17 cellular contexts compared by ENCODE assay signal in the genomic region with DNA sequence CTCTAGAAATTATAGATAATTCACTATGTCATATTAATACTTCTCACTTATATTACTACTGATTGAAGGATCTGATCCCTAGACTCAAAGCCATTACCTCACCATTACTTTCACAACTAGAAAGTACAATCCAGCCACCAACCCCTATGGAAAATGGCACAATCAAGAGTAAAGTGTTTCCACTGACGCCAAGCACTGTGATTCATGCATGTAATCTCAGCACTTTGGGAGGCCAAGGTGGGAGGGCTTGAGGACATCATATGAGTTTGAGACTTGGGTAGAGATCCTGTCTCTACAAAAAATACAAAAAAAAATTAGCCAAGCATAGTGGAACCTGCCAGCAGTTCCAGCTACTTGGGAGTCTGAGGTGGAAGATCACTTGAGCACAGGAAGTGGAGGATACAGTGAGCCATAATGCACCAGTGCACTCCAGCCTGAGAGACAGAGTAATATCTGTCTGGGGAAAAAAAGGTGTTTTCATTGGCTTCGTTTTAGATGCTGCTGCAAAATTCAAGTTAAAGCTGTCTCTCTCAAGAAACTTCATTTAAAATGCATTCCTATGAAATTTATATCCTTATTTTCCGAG.
A peak's percentile ranks its signal among the peaks of the same experiment; 100 is the strongest.
DNase-seq lines count a peak whose midpoint lies in the region; FAIRE-seq and TF ChIP-seq lines count a peak whose summit lies in the region.
"Had no signal": no experiment of that assay in that cellular context is flagged by ENCODE, and none has a peak within 500 bp of the region (broad histone marks: within the 10 kb centered on the region; RNA-seq: fewer than 3 reads in every experiment).

No MANE protein-coding gene starts in this region.

- H3K4me1 ChIP-seq in astrocyte (ENCODE audit: insufficient read depth, low read length) (peaks cover 8% of the 10 kb centered on the region), trophoblast cell (ENCODE audit: control insufficient read depth in 1 of 2, insufficient read depth in 2 of 2, low read length in 2 of 2) (peaks cover 0 to 4% of the 10 kb centered on the region in 2 experiments), suprapubic skin (peaks cover 6% of the 10 kb centered on the region)

- TF ChIP-seq EP300 in suprapubic skin (IDR thresholded peaks at IDR 0.05): no peak

- no peak overlapping the region for H3K27ac Mint-ChIP-seq in activated CD4-positive, alpha-beta memory T cell treated with anti-CD3 and anti-CD28 coated beads for 36 hours
- no peak overlapping the region for H3K27ac Mint-ChIP-seq in activated CD4-positive, alpha-beta memory T cell treated with anti-CD3 and anti-CD28 coated beads, Interleukin-2, amount 10 ng/mL, durations not matched to agents 7 days and 5 days
- H3K27ac Mint-ChIP-seq in IgD-negative memory B cell (peak overlapping the region in 2 of 3 donors; percentile 4 to 39), astrocyte (ENCODE audit: unreplicated experiment) (peak overlapping the region; percentile 17)
- H3K27ac Mint-ChIP-seq: activated naive CD4-positive, alpha-beta T cell treated with anti-CD3 and anti-CD28 coated beads, Interleukin-2, amount 10 ng/mL, durations not matched to agents 7 days and 5 days; natural killer cell treated with Interleukin-12 subunit alpha and Interleukin-12 subunit beta and Interleukin-15 and Interleukin-18, amount 100 ng/mL, for 72 hours had no signal

- no peak overlapping the region for H2AK5ac ChIP-seq in trophoblast cell (ENCODE audit: low read length)

- H2BK5ac ChIP-seq in trophoblast cell (ENCODE audit: low read depth, low read length, poor library complexity): no peak overlapping the region

- no peak overlapping the region for H3K9ac ChIP-seq in astrocyte (ENCODE audit: low read length)
- H3K9ac ChIP-seq in trophoblast cell (ENCODE audit: low read length): no peak overlapping the region

- no peak overlapping the region for H4K12ac ChIP-seq in trophoblast cell (ENCODE audit: low read depth, low read length)

- H3K4me2 ChIP-seq in astrocyte (ENCODE audit: low read length) (no peak overlapping the region), trophoblast cell (ENCODE audit: low read length) (no peak overlapping the region)

- H3K4me1 Mint-ChIP-seq in activated CD4-positive, alpha-beta memory T cell treated with anti-CD3 and anti-CD28 coated beads for 36 hours (ENCODE audit: low read depth): peaks cover 41% of the 10 kb centered on the region
- H3K4me1 Mint-ChIP-seq in activated CD4-positive, alpha-beta memory T cell treated with anti-CD3 and anti-CD28 coated beads, Interleukin-2, amount 10 ng/mL, durations not matched to agents 7 days and 5 days: peaks cover 12% of the 10 kb centered on the region
- peaks cover 47 to 72% (median 58%) of the 10 kb centered on the region in 3 donors for H3K4me1 Mint-ChIP-seq in IgD-negative memory B cell
- peaks cover 31% of the 10 kb centered on the region for H3K4me1 Mint-ChIP-seq in astrocyte (ENCODE audit: low read depth, unreplicated experiment)

- no peak overlapping the region for H3K4me3 Mint-ChIP-seq in activated CD4-positive, alpha-beta memory T cell treated with anti-CD3 and anti-CD28 coated beads for 36 hours
- no peak overlapping the region for H3K4me3 Mint-ChIP-seq in activated CD4-positive, alpha-beta memory T cell treated with anti-CD3 and anti-CD28 coated beads, Interleukin-2, amount 10 ng/mL, durations not matched to agents 7 days and 5 days
- H3K4me3 Mint-ChIP-seq in IgD-negative memory B cell: peak overlapping the region in 1 of 4 donors; percentile 83
- H3K4me3 Mint-ChIP-seq in astrocyte (ENCODE audit: unreplicated experiment): no peak overlapping the region
- H3K4me3 Mint-ChIP-seq: activated naive CD4-positive, alpha-beta T cell treated with anti-CD3 and anti-CD28 coated beads, Interleukin-2, amount 10 ng/mL, durations not matched to agents 7 days and 5 days; natural killer cell treated with Interleukin-12 subunit alpha and Interleukin-12 subunit beta and Interleukin-15 and Interleukin-18, amount 100 ng/mL, for 72 hours had no signal

- no peaks in the 10 kb centered on the region for H3K9me3 ChIP-seq in astrocyte (ENCODE audit: insufficient read depth, low read depth, low read length)
- no peaks in the 10 kb centered on the region for H3K9me3 ChIP-seq in trophoblast cell (ENCODE audit: insufficient read depth, low read depth, low read length)
- H3K9me3 ChIP-seq in suprapubic skin: no peaks in the 10 kb centered on the region
- H3K9me3 ChIP-seq: MG63, thyroid gland had no signal

- DNase-seq in activated CD4-positive, alpha-beta memory T cell treated with anti-CD3 and anti-CD28 coated beads for 36 hours: peak; percentile 20
- DNase-seq in activated CD4-positive, alpha-beta memory T cell treated with anti-CD3 and anti-CD28 coated beads, Interleukin-2, amount 10 ng/mL, durations not matched to agents 7 days and 5 days: no peak
- DNase-seq in astrocyte (ENCODE audit: low read depth): peak; percentile 12
- DNase-seq in trophoblast cell: peak; percentile 83 to 92
- DNase-seq in ACHN: no peak
- DNase-seq in suprapubic skin (ENCODE audit: low spot score in 2 of 2): no peak
- DNase-seq in kidney glomerular epithelial cell (lab: John Stamatoyannopoulos, UW): no peak
- DNase-seq: activated CD8-positive, alpha-beta memory T cell treated with anti-CD3 and anti-CD28 coated beads, Interleukin-2, amount 50 U/mL, for 48 hours; activated naive CD4-positive, alpha-beta T cell treated with anti-CD3 and anti-CD28 coated beads, Interleukin-2, amount 10 ng/mL, durations not matched to agents 7 days and 5 days; DMS79 treated with DMSO at 0.1 percent for 48 hours; foreskin melanocyte; MG63; NCI-H510A treated with DMSO at 0.1 percent for 48 hours; thyroid gland had no signal

- TF ChIP-seq CTCF in astrocyte (IDR thresholded peaks at IDR 0.05; ENCODE audit: insufficient read depth, low read depth, low read length) (no peak), suprapubic skin (IDR thresholded peaks at IDR 0.05) (no peak)

- peaks cover 4% of the 10 kb centered on the region for H3K79me1 ChIP-seq in trophoblast cell (ENCODE audit: low read length)

- TF ChIP-seq POLR2A in suprapubic skin (IDR thresholded peaks at IDR 0.05): no peak

- in situ Hi-C loops in ACHN (cut with HindIII; ENCODE audit: low pct_ligation_motif_present, low pct_unique_long_range_greater_than_20kb, low sequenced_read_pairs): no loop called here

- H3K14ac ChIP-seq in trophoblast cell (ENCODE audit: low read length): no peak overlapping the region

- H3K18ac ChIP-seq in trophoblast cell (ENCODE audit: low read length): no peak overlapping the region

- no peak for FAIRE-seq in astrocyte (lab: Jason Lieb, UNC)

- 100% methylated on average over 1 of the region's 3 CpGs for WGBS in trophoblast cell (ENCODE audit: extremely low coverage, insufficient coverage, insufficient read length)
- WGBS in suprapubic skin: 88% methylated on average over 3 of the region's 3 CpGs

- CTCF ChIA-PET in activated CD4-positive, alpha-beta memory T cell treated with anti-CD3 and anti-CD28 coated beads for 36 hours (lab: Charles Lee): no interaction called here
- CTCF ChIA-PET in activated CD4-positive, alpha-beta memory T cell treated with anti-CD3 and anti-CD28 coated beads, Interleukin-2, amount 10 ng/mL, durations not matched to agents 7 days and 5 days (lab: Charles Lee): no interaction called here

- no peak overlapping the region for H3K4me3 ChIP-seq in astrocyte (ENCODE audit: insufficient read depth, low read depth, low read length)
- no peak overlapping the region for H3K4me3 ChIP-seq in trophoblast cell (ENCODE audit: low read depth, low read length)
- no peak overlapping the region for H3K4me3 ChIP-seq in suprapubic skin
- H3K4me3 ChIP-seq: lung, MG63, thyroid gland had no signal

- no peak overlapping the region for H3K4ac ChIP-seq in trophoblast cell (ENCODE audit: low read depth, low read length)

- intact Hi-C loops in activated CD4-positive, alpha-beta memory T cell treated with anti-CD3 and anti-CD28 coated beads for 36 hours (cut with micrococcal nuclease): no loop called here

- H3K79me2 ChIP-seq in astrocyte (ENCODE audit: insufficient read depth, low read length) (peaks cover 31% of the 10 kb centered on the region), trophoblast cell (ENCODE audit: control insufficient read depth, insufficient read depth, low read length, poor library complexity) (no peaks in the 10 kb centered on the region)

- H2BK12ac ChIP-seq in trophoblast cell (ENCODE audit: low read length): no peak overlapping the region

- H3K36me3 ChIP-seq in astrocyte (ENCODE audit: insufficient read depth, low read length) (no peaks in the 10 kb centered on the region), trophoblast cell (ENCODE audit: control insufficient read depth in 1 of 2, insufficient read depth in 2 of 2, low read length in 2 of 2) (no peaks in the 10 kb centered on the region), suprapubic skin (no peaks in the 10 kb centered on the region)
- H3K36me3 ChIP-seq: MG63, thyroid gland had no signal

- no peak overlapping the region for H2BK120ac ChIP-seq in trophoblast cell (ENCODE audit: insufficient read depth, low read length, poor library complexity)

- H3K27me3 ChIP-seq in astrocyte (ENCODE audit: insufficient read depth, low read length) (no peaks in the 10 kb centered on the region), trophoblast cell (ENCODE audit: insufficient read depth, low read length) (no peaks in the 10 kb centered on the region), suprapubic skin (no peaks in the 10 kb centered on the region)
- H3K27me3 ChIP-seq: MG63, thyroid gland had no signal

- peaks cover 5% of the 10 kb centered on the region for H3K36me3 Mint-ChIP-seq in activated CD4-positive, alpha-beta memory T cell treated with anti-CD3 and anti-CD28 coated beads for 36 hours
- H3K36me3 Mint-ChIP-seq in activated CD4-positive, alpha-beta memory T cell treated with anti-CD3 and anti-CD28 coated beads, Interleukin-2, amount 10 ng/mL, durations not matched to agents 7 days and 5 days (ENCODE audit: low read depth): peaks cover 9% of the 10 kb centered on the region
- H3K36me3 Mint-ChIP-seq in IgD-negative memory B cell (peaks cover 3% of the 10 kb centered on the region), astrocyte (ENCODE audit: low read depth, unreplicated experiment) (peaks cover 2% of the 10 kb centered on the region)
- H3K36me3 Mint-ChIP-seq: activated naive CD4-positive, alpha-beta T cell treated with anti-CD3 and anti-CD28 coated beads, Interleukin-2, amount 10 ng/mL, durations not matched to agents 7 days and 5 days had no signal

- no peaks in the 10 kb centered on the region for H3K9me3 Mint-ChIP-seq in activated CD4-positive, alpha-beta memory T cell treated with anti-CD3 and anti-CD28 coated beads for 36 hours
- peaks cover 2% of the 10 kb centered on the region for H3K9me3 Mint-ChIP-seq in activated CD4-positive, alpha-beta memory T cell treated with anti-CD3 and anti-CD28 coated beads, Interleukin-2, amount 10 ng/mL, durations not matched to agents 7 days and 5 days
- H3K9me3 Mint-ChIP-seq in IgD-negative memory B cell (no peaks in the 10 kb centered on the region), astrocyte (ENCODE audit: unreplicated experiment) (no peaks in the 10 kb centered on the region)
- H3K9me3 Mint-ChIP-seq: activated naive CD4-positive, alpha-beta T cell treated with anti-CD3 and anti-CD28 coated beads, Interleukin-2, amount 10 ng/mL, durations not matched to agents 7 days and 5 days; natural killer cell treated with Interleukin-12 subunit alpha and Interleukin-12 subunit beta and Interleukin-15 and Interleukin-18, amount 100 ng/mL, for 72 hours had no signal

- no peak overlapping the region for H4K8ac ChIP-seq in trophoblast cell (ENCODE audit: low read depth, low read length)

- POLR2A ChIA-PET in activated CD4-positive, alpha-beta memory T cell treated with anti-CD3 and anti-CD28 coated beads for 36 hours (lab: Charles Lee): no interaction called here
- POLR2A ChIA-PET in activated CD4-positive, alpha-beta memory T cell treated with anti-CD3 and anti-CD28 coated beads, Interleukin-2, amount 10 ng/mL, durations not matched to agents 7 days and 5 days (lab: Charles Lee): no interaction called here

- no peak overlapping the region for H3K27ac ChIP-seq in astrocyte (ENCODE audit: low read depth, low read length)
- no peak overlapping the region for H3K27ac ChIP-seq in trophoblast cell (ENCODE audit: low read depth, low read length)
- no peak overlapping the region for H3K27ac ChIP-seq in suprapubic skin
- H3K27ac ChIP-seq: thyroid gland had no signal

- no peaks in the 10 kb centered on the region for H4K20me1 ChIP-seq in astrocyte (ENCODE audit: insufficient read depth, low read length)

- no peak overlapping the region for H3K23ac ChIP-seq in trophoblast cell (ENCODE audit: low read length)

- H3K27me3 Mint-ChIP-seq in activated CD4-positive, alpha-beta memory T cell treated with anti-CD3 and anti-CD28 coated beads for 36 hours: no peaks in the 10 kb centered on the region
- H3K27me3 Mint-ChIP-seq in activated CD4-positive, alpha-beta memory T cell treated with anti-CD3 and anti-CD28 coated beads, Interleukin-2, amount 10 ng/mL, durations not matched to agents 7 days and 5 days: no peaks in the 10 kb centered on the region
- H3K27me3 Mint-ChIP-seq in IgD-negative memory B cell: no peaks in the 10 kb centered on the region
- no peaks in the 10 kb centered on the region for H3K27me3 Mint-ChIP-seq in astrocyte (ENCODE audit: low read depth, unreplicated experiment)
- H3K27me3 Mint-ChIP-seq: activated naive CD4-positive, alpha-beta T cell treated with anti-CD3 and anti-CD28 coated beads, Interleukin-2, amount 10 ng/mL, durations not matched to agents 7 days and 5 days; natural killer cell treated with Interleukin-12 subunit alpha and Interleukin-12 subunit beta and Interleukin-15 and Interleukin-18, amount 100 ng/mL, for 72 hours had no signal

- H2AFZ ChIP-seq in astrocyte (ENCODE audit: low read depth, low read length): no peak overlapping the region
- no peak overlapping the region for H2AFZ ChIP-seq in trophoblast cell (ENCODE audit: insufficient read depth, low read length, poor library complexity)

- no peak overlapping the region for H4K91ac ChIP-seq in trophoblast cell (ENCODE audit: low read depth, low read length)

Comparison
In these comparisons a context has a peak if more than half of its experiments do, and no peak if none do; other contexts are left out.
1. DNase-seq: peak in activated CD4-positive, alpha-beta memory T cell treated with anti-CD3 and anti-CD28 coated beads for 36 hours (single experiment), astrocyte (single experiment) and trophoblast cell (2 of 2); none in activated CD4-positive, alpha-beta memory T cell treated with anti-CD3 and anti-CD28 coated beads, Interleukin-2, amount 10 ng/mL, durations not matched to agents 7 days and 5 days (single experiment), ACHN (single experiment), suprapubic skin (0 of 2) and kidney glomerular epithelial cell (single experiment).
2. H3K27ac Mint-ChIP-seq: peak in IgD-negative memory B cell (2 of 3) and astrocyte (single experiment); none in activated CD4-positive, alpha-beta memory T cell treated with anti-CD3 and anti-CD28 coated beads for 36 hours (single experiment) and activated CD4-positive, alpha-beta memory T cell treated with anti-CD3 and anti-CD28 coated beads, Interleukin-2, amount 10 ng/mL, durations not matched to agents 7 days and 5 days (single experiment).